In genomic region chr22:38441620-38442287, GRCh38 we compare ENCODE assay signal across 23 cellular contexts. TPM values are rescaled to one million over a fixed set of nuclear protein-coding genes. Genes with fewer than 3 reads are reported as not detected.
"Had no signal": no experiment of that assay in that cellular context is flagged by ENCODE, and none has a peak within 500 bp of the region (broad histone marks: within the 10 kb centered on the region; RNA-seq: fewer than 3 reads in every experiment).

No MANE protein-coding gene starts in this region.

- H3K27ac Mint-ChIP-seq: dendritic cell treated with granulocyte-macrophage colony-stimulating factor and Interleukin-4, amounts not matched to agents 40 ng/mL and 50 ng/mL, for 4 days; effector memory CD8-positive, alpha-beta T cell; immature natural killer cell; naive B cell; nephron had no signal

- H3K4me3 Mint-ChIP-seq: dendritic cell treated with granulocyte-macrophage colony-stimulating factor and Interleukin-4, amounts not matched to agents 40 ng/mL and 50 ng/mL, for 4 days; effector memory CD8-positive, alpha-beta T cell; immature natural killer cell; naive B cell; nephron; stimulated activated naive CD8-positive, alpha-beta T cell treated with anti-CD3 and anti-CD28 coated beads, Interleukin-15, amount 100 ng/mL, for 72 hours had no signal

- H3K4me1 ChIP-seq: gastrocnemius medialis, left lung, transverse colon had no signal

- ATAC-seq: effector memory CD8-positive, alpha-beta T cell; gastrocnemius medialis; stimulated activated naive CD8-positive, alpha-beta T cell treated with anti-CD3 and anti-CD28 coated beads, Interleukin-15, amount 100 ng/mL, for 72 hours had no signal

- H3K4me3 ChIP-seq: esophagus muscularis mucosa, gastrocnemius medialis, left lung, lung, thoracic aorta, transverse colon had no signal

- H3K36me3 ChIP-seq: esophagus muscularis mucosa, gastrocnemius medialis, left lung, neutrophil, thoracic aorta, transverse colon had no signal

- H3K9me3 Mint-ChIP-seq: dendritic cell treated with granulocyte-macrophage colony-stimulating factor and Interleukin-4, amounts not matched to agents 40 ng/mL and 50 ng/mL, for 4 days; effector memory CD8-positive, alpha-beta T cell; immature natural killer cell; naive B cell; nephron; stimulated activated naive CD8-positive, alpha-beta T cell treated with anti-CD3 and anti-CD28 coated beads, Interleukin-15, amount 100 ng/mL, for 72 hours had no signal

- H3K27ac ChIP-seq: epithelial cell of prostate, esophagus muscularis mucosa, gastrocnemius medialis, left lung, neutrophil, thoracic aorta, transverse colon had no signal

- H3K9me3 ChIP-seq: esophagus muscularis mucosa, gastrocnemius medialis, left lung, neutrophil, thoracic aorta, transverse colon had no signal

- H3K4me1 Mint-ChIP-seq: immature natural killer cell; nephron; stimulated activated naive CD8-positive, alpha-beta T cell treated with anti-CD3 and anti-CD28 coated beads, Interleukin-15, amount 100 ng/mL, for 72 hours had no signal

- H3K36me3 Mint-ChIP-seq: immature natural killer cell, naive B cell had no signal

- DNase-seq: cerebellar nuclear complex; effector memory CD8-positive, alpha-beta T cell; gastrocnemius medialis; immature natural killer cell; left lung; mesenchymal stem cell; naive B cell; small intestine; stimulated activated CD4-positive, alpha-beta T cell treated with anti-CD3 and anti-CD28 coated beads, Interleukin-2, amount 100 ng/mL, for 48 hours; stimulated activated naive CD8-positive, alpha-beta T cell treated with anti-CD3 and anti-CD28 coated beads, Interleukin-15, amount 100 ng/mL, for 72 hours; transverse colon had no signal

RNA-seq across cellular contexts. Expression of gene KCNJ4, which starts 13.2 kb away (rescaled TPM):
- total RNA-seq: esophagus muscularis mucosa, fibroblast of villous mesenchyme, gastrocnemius medialis, left lung, lung, osteoblast, pulmonary artery endothelial cell, subcutaneous adipose tissue, thoracic aorta, transverse colon, urinary bladder had no signal
